1 cellular context compared by ENCODE assay signal in the genomic region with DNA sequence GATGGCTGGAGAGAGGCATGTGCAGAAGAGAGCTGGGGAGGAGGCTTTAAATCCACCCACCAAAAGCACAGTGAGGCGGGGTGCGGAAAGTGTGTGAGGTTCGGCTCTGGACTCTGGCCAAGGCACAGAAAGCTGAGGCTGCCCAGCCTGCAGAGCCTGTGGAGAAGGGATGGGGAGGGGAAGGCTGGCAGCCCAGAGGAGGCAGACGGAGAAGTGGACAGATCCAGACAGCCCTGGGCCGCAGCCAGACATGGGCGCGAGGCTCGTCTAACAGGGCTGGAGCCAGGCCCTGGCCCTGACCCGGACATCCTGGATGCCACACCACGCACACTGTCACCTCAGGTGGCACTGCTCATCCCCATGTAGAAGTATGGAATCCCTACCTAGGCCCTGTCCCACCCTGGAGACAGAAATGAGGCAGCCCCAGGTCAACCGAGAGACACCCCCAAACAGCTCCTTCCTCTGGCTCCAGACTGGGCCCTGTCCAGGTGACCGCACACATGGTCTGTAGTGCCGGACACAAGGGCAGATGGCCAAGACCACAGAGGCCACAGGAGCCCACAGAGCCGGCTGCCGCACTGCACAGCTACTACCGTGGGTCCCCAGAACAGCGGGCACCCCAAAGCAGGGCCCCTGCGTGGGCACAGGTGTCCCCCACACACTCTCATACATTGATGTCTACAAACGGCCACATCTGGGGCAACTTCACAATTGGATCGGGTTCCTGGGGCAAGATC.
TF ChIP-seq lines count a peak whose summit lies in the region.

No MANE protein-coding gene starts in this region.

TF ChIP-seq in HepG2, 621 proteins besides CTCF, POLR2A, EP300 and RAD21:
- TF ChIP-seq U2AF1 (optimal IDR thresholded peaks at IDR 0.05; ENCODE audit: low read depth, low read length) = no peak
- TF ChIP-seq ZC3H13 (CRISPR knock-in tag; IDR thresholded peaks at IDR 0.05) = no peak
- TF ChIP-seq ZHX1 (CRISPR knock-in tag; IDR thresholded peaks at IDR 0.05; ENCODE audit: low read depth) = no peak
- no peak for TF ChIP-seq TFE3 (CRISPR knock-in tag; IDR thresholded peaks at IDR 0.05)
- TF ChIP-seq, protein P1, sequence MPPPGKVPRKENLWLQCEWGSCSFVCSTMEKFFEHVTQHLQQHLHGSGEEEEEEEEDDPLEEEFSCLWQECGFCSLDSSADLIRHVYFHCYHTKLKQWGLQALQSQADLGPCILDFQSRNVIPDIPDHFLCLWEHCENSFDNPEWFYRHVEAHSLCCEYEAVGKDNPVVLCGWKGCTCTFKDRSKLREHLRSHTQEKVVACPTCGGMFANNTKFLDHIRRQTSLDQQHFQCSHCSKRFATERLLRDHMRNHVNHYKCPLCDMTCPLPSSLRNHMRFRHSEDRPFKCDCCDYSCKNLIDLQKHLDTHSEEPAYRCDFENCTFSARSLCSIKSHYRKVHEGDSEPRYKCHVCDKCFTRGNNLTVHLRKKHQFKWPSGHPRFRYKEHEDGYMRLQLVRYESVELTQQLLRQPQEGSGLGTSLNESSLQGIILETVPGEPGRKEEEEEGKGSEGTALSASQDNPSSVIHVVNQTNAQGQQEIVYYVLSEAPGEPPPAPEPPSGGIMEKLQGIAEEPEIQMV (CRISPR knock-in tag; IDR thresholded peaks at IDR 0.05; ENCODE audit: low read depth) = no peak
- no peak for TF ChIP-seq ZMYM4 (CRISPR knock-in tag; IDR thresholded peaks at IDR 0.05)
- TF ChIP-seq KDM5B (CRISPR knock-in tag; IDR thresholded peaks at IDR 0.05; ENCODE audit: borderline replicate concordance) = no peak
- TF ChIP-seq JDP2 (CRISPR knock-in tag; IDR thresholded peaks at IDR 0.05; ENCODE audit: borderline replicate concordance) = no peak
